24 cellular contexts compared by ENCODE assay signal in the genomic region with DNA sequence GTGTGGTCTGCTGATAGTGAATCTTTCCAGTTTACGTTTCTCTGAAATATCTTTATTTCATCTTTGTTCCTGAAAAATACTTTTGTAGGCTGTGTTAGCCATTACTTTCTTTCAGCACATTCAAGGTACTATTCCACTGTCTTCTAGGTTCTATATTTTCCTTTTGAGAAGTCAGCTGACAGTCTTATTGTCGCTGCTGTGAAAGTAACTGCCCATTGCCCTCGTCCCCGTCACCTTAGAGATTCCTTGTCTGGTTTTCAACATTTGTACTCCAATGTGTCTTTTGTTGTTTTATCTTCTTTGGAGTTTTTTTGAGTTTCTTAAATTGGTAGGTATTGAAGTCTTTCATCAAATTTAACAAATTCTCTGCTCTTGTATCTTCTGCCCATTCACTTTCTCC. TPM values are rescaled to one million over a fixed set of nuclear protein-coding genes. Genes with fewer than 3 reads are reported as not detected.
A peak's percentile ranks its signal among the peaks of the same experiment; 100 is the strongest.
DNase-seq lines count a peak whose midpoint lies in the region; ATAC-seq, FAIRE-seq and TF ChIP-seq lines count a peak whose summit lies in the region.
"Had no signal": no experiment of that assay in that cellular context is flagged by ENCODE, and none has a peak within 500 bp of the region (broad histone marks: within the 10 kb centered on the region; RNA-seq: fewer than 3 reads in every experiment).

No MANE protein-coding gene starts in this region.

- WGBS in HepG2 (ENCODE audit: low lambda C conversion rate), result 98% methylated on average over 4 of the region's 4 CpGs
- WGBS in right lobe of liver (ENCODE audit: insufficient coverage, low coverage, low lambda C conversion rate, missing lambda C conversion rate), result 81% methylated on average over 4 of the region's 4 CpGs

- peaks cover 8% of the 10 kb centered on the region for H3K9me3 Mint-ChIP-seq in osteocyte (ENCODE audit: unreplicated experiment)
- peaks cover 6% of the 10 kb centered on the region for H3K9me3 Mint-ChIP-seq in activated T-cell treated with anti-CD3 and anti-CD28 coated beads, Interleukin-2, amount 50 U/mL, for 24 hours

- intact Hi-C loops in HepG2 (cut with micrococcal nuclease; ENCODE audit: unreplicated experiment), result no loop called here
- intact Hi-C loops in right lobe of liver (cut with DNase I), result no loop called here

- peaks cover 3% of the 10 kb centered on the region for H3K36me3 Mint-ChIP-seq in osteocyte (ENCODE audit: unreplicated experiment)
- no peaks in the 10 kb centered on the region for H3K36me3 Mint-ChIP-seq in activated T-cell treated with anti-CD3 and anti-CD28 coated beads, Interleukin-2, amount 50 U/mL, for 24 hours (ENCODE audit: low read depth)
- H3K36me3 Mint-ChIP-seq: CD8-positive, alpha-beta T cell had no signal

- no peak overlapping the region for H3K4me2 ChIP-seq in HepG2 (ENCODE audit: low read depth, low read length)
- H3K4me2 ChIP-seq: BLaER1 had no signal

- POLR2A ChIA-PET in HepG2 (lab: Yijun Ruan, JAX) (no interaction called here), HEK293 (lab: Yijun Ruan, JAX) (no interaction called here)

- peaks cover 6% of the 10 kb centered on the region for H3K79me2 ChIP-seq in HepG2 (ENCODE audit: insufficient read depth, low read length)

- TF ChIP-seq POLR2A in HepG2 (IDR thresholded peaks at IDR 0.05; ENCODE audit: insufficient read depth in 1 of 2, low read depth in 2 of 2, low read length in 2 of 2), result no peak
- no peak for TF ChIP-seq POLR2A in right lobe of liver (IDR thresholded peaks at IDR 0.05)

- no peak overlapping the region for H3K4me3 Mint-ChIP-seq in osteocyte (ENCODE audit: unreplicated experiment)
- no peak overlapping the region for H3K4me3 Mint-ChIP-seq in activated T-cell treated with anti-CD3 and anti-CD28 coated beads, Interleukin-2, amount 50 U/mL, for 24 hours
- H3K4me3 Mint-ChIP-seq: CD4-positive, alpha-beta T cell; CD8-positive, alpha-beta T cell had no signal

- no peaks in the 10 kb centered on the region for H3K4me1 Mint-ChIP-seq in osteocyte (ENCODE audit: unreplicated experiment)
- H3K4me1 Mint-ChIP-seq in activated T-cell treated with anti-CD3 and anti-CD28 coated beads, Interleukin-2, amount 50 U/mL, for 24 hours (ENCODE audit: low read depth), result no peaks in the 10 kb centered on the region

- no peaks in the 10 kb centered on the region for H3K27me3 ChIP-seq in HepG2 (ENCODE audit: control insufficient read depth in 1 of 2, insufficient read depth in 2 of 2, low read length in 2 of 2)
- no peaks in the 10 kb centered on the region for H3K27me3 ChIP-seq in right lobe of liver
- H3K27me3 ChIP-seq: BE2C, BLaER1 had no signal

- TF ChIP-seq CTCF in HepG2 (CRISPR knock-in tag; IDR thresholded peaks at IDR 0.05) (no peak), right lobe of liver (IDR thresholded peaks at IDR 0.05) (no peak), HEK293 (tag by site-specific recombination; IDR thresholded peaks at IDR 0.05) (no peak), osteocyte (IDR thresholded peaks at IDR 0.05) (no peak)

- in situ Hi-C loops in HepG2 (cut with HindIII; ENCODE audit: extremely low pct_ligation_motif_present, low pct_unique_long_range_greater_than_20kb), result no loop called here

- H3K27ac Mint-ChIP-seq in osteocyte (ENCODE audit: unreplicated experiment), result no peak overlapping the region
- H3K27ac Mint-ChIP-seq in activated T-cell treated with anti-CD3 and anti-CD28 coated beads, Interleukin-2, amount 50 U/mL, for 24 hours, result no peak overlapping the region
- H3K27ac Mint-ChIP-seq: CD4-positive, alpha-beta T cell; CD8-positive, alpha-beta T cell had no signal

- H2AFZ ChIP-seq in HepG2 (ENCODE audit: low read length), result no peak overlapping the region

- H3K4me1 ChIP-seq in HepG2 (ENCODE audit: insufficient read depth, low read length) (no peaks in the 10 kb centered on the region), right lobe of liver (no peaks in the 10 kb centered on the region), HEK293 (ENCODE audit: control insufficient read depth, insufficient read depth, low read length) (no peaks in the 10 kb centered on the region)
- H3K4me1 ChIP-seq: BE2C, BLaER1, Caco-2 had no signal

- H3K9me3 ChIP-seq in HepG2 (ENCODE audit: low read length), result no peaks in the 10 kb centered on the region; the same call in 1 of the 2 replicates
- no peaks in the 10 kb centered on the region for H3K9me3 ChIP-seq in right lobe of liver
- H3K9me3 ChIP-seq in HEK293 (ENCODE audit: control insufficient read depth, insufficient read depth, low read depth, low read length), result no peaks in the 10 kb centered on the region
- H3K9me3 ChIP-seq: BE2C had no signal

- H3K4me3 ChIP-seq in HepG2 (replicated peaks in 1 of 3; ENCODE audit: insufficient read depth in 1 of 3, low read depth in 2 of 3, low read length in 3 of 3) (no peak overlapping the region), right lobe of liver (no peak overlapping the region), HEK293 (ENCODE audit: low read depth, low read length) (no peak overlapping the region)
- H3K4me3 ChIP-seq: BLaER1 had no signal

- CTCF ChIA-PET in HepG2 (lab: Yijun Ruan, JAX; ENCODE audit: low intra/inter-chr PET ratio, low total read pairs) (no interaction called here), HEK293 (lab: Yijun Ruan, JAX) (no interaction called here)

- H3K27me3 Mint-ChIP-seq in osteocyte (ENCODE audit: unreplicated experiment), result peaks cover 18% of the 10 kb centered on the region
- peaks cover 12% of the 10 kb centered on the region for H3K27me3 Mint-ChIP-seq in activated T-cell treated with anti-CD3 and anti-CD28 coated beads, Interleukin-2, amount 50 U/mL, for 24 hours

- H3K27ac ChIP-seq in HepG2 (ENCODE audit: extremely low read length, insufficient read depth, low read length) (no peak overlapping the region), right lobe of liver (no peak overlapping the region), HEK293 (ENCODE audit: extremely low read depth, low read depth, low read length) (no peak overlapping the region)
- H3K27ac ChIP-seq: BLaER1, C4-2B had no signal

- no peak overlapping the region for H3K9ac ChIP-seq in HepG2 (ENCODE audit: insufficient read depth, low read depth, low read length)
- H3K9ac ChIP-seq: BLaER1 had no signal

- no peak for FAIRE-seq in HepG2 (lab: Jason Lieb, UNC)
- FAIRE-seq: A204.1, D721Med, G401.6, GM12891, GM18507 had no signal

- H4K20me1 ChIP-seq in HepG2 (ENCODE audit: insufficient read depth, low read length), result no peaks in the 10 kb centered on the region
- H4K20me1 ChIP-seq: BLaER1 had no signal

- no TSS peak for BruUV-seq in HepG2 (replicated peaks; lab: Mats Ljungman, UMichigan)

- ATAC-seq in HepG2 (no peak), right lobe of liver (no peak)
- ATAC-seq: CD8-positive, alpha-beta T cell had no signal

- TF ChIP-seq RAD21 in HepG2 (CRISPR knock-in tag; IDR thresholded peaks at IDR 0.05), result no peak

- DNase-seq in HepG2 (ENCODE audit: low spot score) (no peak), right lobe of liver (no peak), osteocyte (ENCODE audit: extremely low spot score, unreplicated experiment) (peak; percentile 23)
- DNase-seq in activated T-cell treated with anti-CD3 and anti-CD28 coated beads, Interleukin-2, amount 50 U/mL, for 24 hours, result no peak
- DNase-seq in NK-92 treated with Interleukin-12 subunit alpha and Interleukin-12 subunit beta, amount 100 ng/mL, for 24 hours (lab: John Stamatoyannopoulos, UW), result no peak
- DNase-seq: 8988T; ACHN; BE2C; Caco-2; Calu3; CD4-positive, alpha-beta T cell; CD8-positive, alpha-beta T cell; DMS79 treated with DMSO at 0.1 percent for 48 hours; GF-D8 had no signal

- TF ChIP-seq EP300 in HepG2 (IDR thresholded peaks at IDR 0.05; ENCODE audit: low read depth in 2 of 2, low read length in 2 of 2), result no peak
- no peak for TF ChIP-seq EP300 in HepG2 (CRISPR knock-in tag; IDR thresholded peaks at IDR 0.05; ENCODE audit: borderline replicate concordance)

- H3K36me3 ChIP-seq in HepG2 (replicated peaks in 1 of 2; ENCODE audit: control insufficient read depth in 1 of 2, insufficient read depth in 2 of 2, low read length in 2 of 2) (peaks cover 12 to 64% of the 10 kb centered on the region in 2 experiments), right lobe of liver (no peaks in the 10 kb centered on the region), HEK293 (ENCODE audit: control insufficient read depth in 2 of 2, insufficient read depth in 1 of 2, low read length in 2 of 2) (no peaks in the 10 kb centered on the region)
- H3K36me3 ChIP-seq: BE2C, BLaER1 had no signal

RNA-seq across cellular contexts. Expression of gene MX2, which starts 19.8 kb away (rescaled TPM):
- total RNA-seq in HepG2 (2016; rRNA removed; fragmentation: Illumina TruSeq; extraction: Trizol) (35.7 and 46.9 TPM in 2 replicates), right lobe of liver (1 to 10 TPM in 4 of 6 experiments, under 1 TPM in 2; 0.49 to 1.9 (median 1.5) TPM), osteocyte (not detected in 2 replicates)
- 13.1 and 13.9 TPM in 2 replicates for total RNA-seq in HepG2 (2016; cell fraction: cytosol; rRNA removed; fragmentation: Illumina TruSeq; extraction: Trizol; ENCODE audit: low read depth)
- total RNA-seq in HepG2 (2016; cell fraction: insoluble cytoplasmic fraction; rRNA removed; fragmentation: Illumina TruSeq; extraction: Trizol), result 36.0 and 40.4 TPM in 2 replicates
- total RNA-seq in HepG2 (2016; cell fraction: membrane; rRNA removed; fragmentation: Illumina TruSeq; extraction: Trizol), result 49.7 and 53.9 TPM in 2 replicates
- total RNA-seq in HepG2 (2016; cell fraction: nucleus; rRNA removed; fragmentation: Illumina TruSeq; extraction: Trizol), result 22.1 and 28.5 TPM in 2 replicates
- polyA plus RNA-seq in HepG2 (2011; rRNA removed), result 24.0 and 26.3 TPM in 2 replicates
- 19.7 and 23.1 TPM in 2 replicates for polyA plus RNA-seq in HepG2 (2011; cell fraction: cytosol; rRNA removed)
- 20.8 and 25.8 TPM in 2 replicates for polyA plus RNA-seq in HepG2 (2011; cell fraction: nucleus; rRNA removed)
- 21.5 and 22.7 TPM in 2 replicates for polyA plus RNA-seq in HepG2 (2012)
- 15.4 and 17.8 TPM in 2 replicates for polyA plus RNA-seq in HepG2 (2016; cell fraction: cytosol; fragmentation: Illumina TruSeq; extraction: Trizol; ENCODE audit: low read depth)
- polyA plus RNA-seq in HepG2 (2016; cell fraction: insoluble cytoplasmic fraction; fragmentation: Illumina TruSeq; extraction: Trizol; ENCODE audit: low read depth), result 34.6 and 40.6 TPM in 2 replicates
- 37.5 and 39.1 TPM in 2 replicates for polyA plus RNA-seq in HepG2 (2016; cell fraction: membrane; fragmentation: Illumina TruSeq; extraction: Trizol; ENCODE audit: low read depth)
- polyA plus RNA-seq in HepG2 (2016; cell fraction: nucleus; fragmentation: Illumina TruSeq; extraction: Trizol; ENCODE audit: insufficient read depth, low read depth), result 26.6 and 29.1 TPM in 2 replicates
- polyA minus RNA-seq in HepG2 (2011; rRNA and poly(A)+ RNA removed; ENCODE audit: low replicate concordance), result 0.21 and 25.1 TPM in 2 replicates
- 15.5 and 16.9 TPM in 2 replicates for polyA minus RNA-seq in HepG2 (2011; cell fraction: cytosol; rRNA and poly(A)+ RNA removed)
- 45.6 and 52.1 TPM in 2 replicates for polyA minus RNA-seq in HepG2 (2011; cell fraction: nucleus; rRNA and poly(A)+ RNA removed)
- total RNA-seq: A673 had no signal

RNA-seq across cellular contexts. Expression of gene FAM3B, which starts 25.4 kb away (rescaled TPM):
- total RNA-seq in HepG2 (2016; rRNA removed; fragmentation: Illumina TruSeq; extraction: Trizol) (41.9 and 62.0 TPM in 2 replicates), right lobe of liver (under 1 TPM in 4 of 6 experiments, not detected in 2; 0.49 to 0.95 (median 0.76) TPM), osteocyte (not detected in 2 replicates)
- 39.6 and 40.5 TPM in 2 replicates for total RNA-seq in HepG2 (2016; cell fraction: cytosol; rRNA removed; fragmentation: Illumina TruSeq; extraction: Trizol; ENCODE audit: low read depth)
- total RNA-seq in HepG2 (2016; cell fraction: insoluble cytoplasmic fraction; rRNA removed; fragmentation: Illumina TruSeq; extraction: Trizol), result 44.1 and 62.5 TPM in 2 replicates
- total RNA-seq in HepG2 (2016; cell fraction: membrane; rRNA removed; fragmentation: Illumina TruSeq; extraction: Trizol), result 34.8 and 38.7 TPM in 2 replicates
- total RNA-seq in HepG2 (2016; cell fraction: nucleus; rRNA removed; fragmentation: Illumina TruSeq; extraction: Trizol), result 51.9 and 55.6 TPM in 2 replicates
- 43.6 and 46.5 TPM in 2 replicates for polyA plus RNA-seq in HepG2 (2011; rRNA removed)
- polyA plus RNA-seq in HepG2 (2011; cell fraction: cytosol; rRNA removed), result 35.5 and 35.6 TPM in 2 replicates
- 32.7 and 33.7 TPM in 2 replicates for polyA plus RNA-seq in HepG2 (2011; cell fraction: nucleus; rRNA removed)
- 27.9 and 41.5 TPM in 2 replicates for polyA plus RNA-seq in HepG2 (2012)
- 38.5 and 45.0 TPM in 2 replicates for polyA plus RNA-seq in HepG2 (2016; cell fraction: cytosol; fragmentation: Illumina TruSeq; extraction: Trizol; ENCODE audit: low read depth)
- polyA plus RNA-seq in HepG2 (2016; cell fraction: insoluble cytoplasmic fraction; fragmentation: Illumina TruSeq; extraction: Trizol; ENCODE audit: low read depth), result 40.2 and 42.4 TPM in 2 replicates
- 30.8 and 35.2 TPM in 2 replicates for polyA plus RNA-seq in HepG2 (2016; cell fraction: membrane; fragmentation: Illumina TruSeq; extraction: Trizol; ENCODE audit: low read depth)
- 91.4 and 98.1 TPM in 2 replicates for polyA plus RNA-seq in HepG2 (2016; cell fraction: nucleus; fragmentation: Illumina TruSeq; extraction: Trizol; ENCODE audit: insufficient read depth, low read depth)
- polyA minus RNA-seq in HepG2 (2011; rRNA and poly(A)+ RNA removed; ENCODE audit: low replicate concordance), result 36.1 TPM in 1 of 2 replicates, not detected in the other
- 9.9 and 12.2 TPM in 2 replicates for polyA minus RNA-seq in HepG2 (2011; cell fraction: cytosol; rRNA and poly(A)+ RNA removed)
- 15.6 and 18.9 TPM in 2 replicates for polyA minus RNA-seq in HepG2 (2011; cell fraction: nucleus; rRNA and poly(A)+ RNA removed)
- total RNA-seq: A673; CD4-positive, alpha-beta T cell; CD8-positive, alpha-beta T cell had no signal
- polyA plus RNA-seq: AG04450 had no signal

Comparison
In these comparisons a context has a peak if more than half of its experiments do, and no peak if none do; other contexts are left out.
1. RNA of gene MX2, which starts 19.8 kb away (total RNA-seq): 13.1 to 53.9 TPM in HepG2; 0.49 to 1.9 TPM in right lobe of liver and not detected in osteocyte; every median in the first group is over 4 times any median in the second.
2. RNA of gene FAM3B, which starts 25.4 kb away (total RNA-seq): 34.8 to 62.5 TPM in HepG2; 0.49 to 0.95 TPM in right lobe of liver and not detected in osteocyte; every median in the first group is over 10 times any median in the second.
3. Of the 63 proteins assayed by ChIP-seq in both HepG2 and HEK293: peak only in HepG2: none; only in HEK293: SETDB1; in both: none; in neither: 62.